ENCODE assay signal across 9 cellular contexts in genomic region chr10:93073539-93074136, GRCh38. TPM values are rescaled to one million over a fixed set of nuclear protein-coding genes. Genes with fewer than 3 reads are reported as not detected.
DNase-seq lines count a peak whose midpoint lies in the region; ATAC-seq and TF ChIP-seq lines count a peak whose summit lies in the region.
"Had no signal": no experiment of that assay in that cellular context is flagged by ENCODE, and none has a peak within 500 bp of the region (broad histone marks: within the 10 kb centered on the region; RNA-seq: fewer than 3 reads in every experiment).

A gene with protein sequence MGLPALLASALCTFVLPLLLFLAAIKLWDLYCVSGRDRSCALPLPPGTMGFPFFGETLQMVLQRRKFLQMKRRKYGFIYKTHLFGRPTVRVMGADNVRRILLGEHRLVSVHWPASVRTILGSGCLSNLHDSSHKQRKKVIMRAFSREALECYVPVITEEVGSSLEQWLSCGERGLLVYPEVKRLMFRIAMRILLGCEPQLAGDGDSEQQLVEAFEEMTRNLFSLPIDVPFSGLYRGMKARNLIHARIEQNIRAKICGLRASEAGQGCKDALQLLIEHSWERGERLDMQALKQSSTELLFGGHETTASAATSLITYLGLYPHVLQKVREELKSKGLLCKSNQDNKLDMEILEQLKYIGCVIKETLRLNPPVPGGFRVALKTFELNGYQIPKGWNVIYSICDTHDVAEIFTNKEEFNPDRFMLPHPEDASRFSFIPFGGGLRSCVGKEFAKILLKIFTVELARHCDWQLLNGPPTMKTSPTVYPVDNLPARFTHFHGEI (plus strand): TSS chr10:93073893. CDS start chr10:93073935, 42 bp downstream.

- H3K4me1 ChIP-seq in smooth muscle cell (ENCODE audit: low read depth), result peaks cover 34% of the 10 kb centered on the region

- H3K4me2 ChIP-seq in smooth muscle cell, result peak within 1 kb of the TSS; percentile 77

- TF ChIP-seq CTCF in smooth muscle cell (IDR thresholded peaks at IDR 0.05; ENCODE audit: borderline replicate concordance, insufficient read depth, poor library complexity, severe bottlenecking), result no peak

- H2AFZ ChIP-seq in smooth muscle cell (ENCODE audit: low read depth), result no peak within 1 kb of the TSS

- 3% methylated on average over 48 of the region's 51 CpGs for WGBS in smooth muscle cell (ENCODE audit: low lambda C conversion rate)

- ATAC-seq in T-helper 17 cell (peak; percentile 16), left ventricle myocardium superior (peak; percentile 32), HG03108 (IDR thresholded peaks at IDR 0.05; ENCODE audit: unreplicated experiment) (no peak), GM21786 (IDR thresholded peaks at IDR 0.05; ENCODE audit: unreplicated experiment) (no peak)

- no peak within 1 kb of the TSS for H3K27ac ChIP-seq in smooth muscle cell (ENCODE audit: low read depth)

- H3K9me3 ChIP-seq in T-helper 17 cell (ENCODE audit: control insufficient read depth, low read length, poor library complexity, severe bottlenecking) (no peaks in the 10 kb centered on the region), smooth muscle cell (replicated peaks; ENCODE audit: low read depth) (no peaks in the 10 kb centered on the region)

- H3K36me3 Mint-ChIP-seq in T-helper 17 cell (ENCODE audit: low read depth), result peaks cover 5% of the 10 kb centered on the region

- peaks cover 77% of the 10 kb centered on the region for H3K27me3 Mint-ChIP-seq in T-helper 17 cell

- H3K4me3 ChIP-seq in smooth muscle cell, result peak within 1 kb of the TSS; percentile 26

- peaks cover 25% of the 10 kb centered on the region for H3K4me1 Mint-ChIP-seq in T-helper 17 cell

- peak within 1 kb of the TSS; percentile 84 for H3K4me3 Mint-ChIP-seq in T-helper 17 cell

- H4K20me1 ChIP-seq in smooth muscle cell (ENCODE audit: low read depth), result no peaks in the 10 kb centered on the region

- H3K27ac Mint-ChIP-seq in T-helper 17 cell, result no peak within 1 kb of the TSS

- intact Hi-C loops in left ventricle myocardium superior (cut with micrococcal nuclease), result no loop called here

- DNase-seq in HT-29 (ENCODE audit: low spot score) (peak; percentile 21), T-helper 17 cell (no peak), left ventricle myocardium superior (no peak), smooth muscle cell (lab: John Stamatoyannopoulos, UW; ENCODE audit: unreplicated experiment) (no peak), NCI-H226 (no peak), nucleus accumbens (lab: John Stamatoyannopoulos, UW) (no peak)

- H3K79me2 ChIP-seq in smooth muscle cell (ENCODE audit: low read depth), result no peaks in the 10 kb centered on the region

- no peak within 1 kb of the TSS for H3K9ac ChIP-seq in smooth muscle cell (ENCODE audit: low read depth)

- H3K36me3 ChIP-seq in smooth muscle cell (ENCODE audit: low read depth), result no peaks in the 10 kb centered on the region

- no peaks in the 10 kb centered on the region for H3F3A ChIP-seq in smooth muscle cell (ENCODE audit: low read depth)

- peaks cover 96% of the 10 kb centered on the region for H3K27me3 ChIP-seq in smooth muscle cell (ENCODE audit: low read depth)

RNA-seq across cellular contexts. Expression of the gene that starts here (rescaled TPM):
- total RNA-seq in HT-29 (2014; rRNA removed; shearing (Covaris generic)), result 2.1 and 2.6 TPM in 2 replicates
- total RNA-seq in T-helper 17 cell, result not detected
- not detected for total RNA-seq in left ventricle myocardium superior
- total RNA-seq in smooth muscle cell, result not detected in 2 replicates
- polyA plus RNA-seq in smooth muscle cell, result 0.14 TPM in 1 of 2 replicates, not detected in the other
- polyA plus RNA-seq: esophagus had no signal

Comparison
In these comparisons a context has a peak if more than half of its experiments do, and no peak if none do; other contexts are left out.
1. Peak in ATAC-seq in T-helper 17 cell; RNA of the gene not detected or under 1 TPM.
2. Peak in ATAC-seq in left ventricle myocardium superior; RNA of the gene not detected or under 1 TPM.